Comparison of ENCODE assay signal across 11 cellular contexts in the genomic region with DNA sequence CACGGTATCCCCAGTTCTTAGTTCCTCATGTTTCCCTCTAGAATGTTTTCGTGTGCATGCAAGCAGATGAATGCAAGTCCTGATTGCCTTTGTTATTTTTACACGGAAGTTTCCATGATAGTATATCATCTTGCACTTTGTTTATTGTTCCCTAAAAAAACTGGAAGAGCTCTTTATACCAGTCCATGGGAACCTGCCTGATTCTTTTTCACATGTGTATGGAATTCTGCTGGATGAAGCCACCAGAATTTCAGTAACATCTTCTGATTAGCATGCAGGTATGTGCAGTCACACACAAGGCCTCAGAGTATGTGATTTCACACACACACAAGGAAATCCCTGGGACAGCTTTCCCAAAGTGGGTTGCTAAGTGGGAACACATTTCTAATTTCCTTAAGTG. TPM values are rescaled to one million over a fixed set of nuclear protein-coding genes. Genes with fewer than 3 reads are reported as not detected.
DNase-seq lines count a peak whose midpoint lies in the region; ATAC-seq and TF ChIP-seq lines count a peak whose summit lies in the region.
"Had no signal": no experiment of that assay in that cellular context is flagged by ENCODE, and none has a peak within 500 bp of the region (broad histone marks: within the 10 kb centered on the region; RNA-seq: fewer than 3 reads in every experiment).

No MANE protein-coding gene starts in this region.

- H3K9me3 ChIP-seq in hepatocyte (ENCODE audit: low read depth) = no peaks in the 10 kb centered on the region

- 72% methylated on average over 3 of the region's 3 CpGs for WGBS in hepatocyte (ENCODE audit: low lambda C conversion rate, missing lambda C conversion rate)

- DNase-seq in Calu3 (no peak), hepatocyte (ENCODE audit: low spot score) (no peak), foreskin keratinocyte (no peak), NCI-H2081 (lab: John Stamatoyannopoulos, UW) (no peak)
- no peak for DNase-seq in activated CD4-positive, alpha-beta T cell treated with anti-CD3 and anti-CD28 coated beads, Interleukin-2, amount 50 U/mL, for 1 hour
- DNase-seq: NCI-H146 had no signal

- H3K9me3 Mint-ChIP-seq in Calu3 (ENCODE audit: low read depth, unreplicated experiment) = no peaks in the 10 kb centered on the region
- H3K9me3 Mint-ChIP-seq in stimulated activated memory B cell treated with anti-CD40 and anti-IgM and Interleukin-4, amounts not matched to agents 10 μg/mL and 1 μg/mL and 100 μg/mL, for 72 hours = no peaks in the 10 kb centered on the region
- H3K9me3 Mint-ChIP-seq: dendritic cell treated with granulocyte-macrophage colony-stimulating factor and Interleukin-4, amounts not matched to agents 40 ng/mL and 50 ng/mL, for 4 days; stimulated activated naive CD8-positive, alpha-beta T cell treated with anti-CD3 and anti-CD28 coated beads, Interleukin-15, Interleukin-2, amounts not matched to agents 100 ng/mL and 50 ng/mL, for 24 hours had no signal

- TF ChIP-seq CTCF in Calu3 (IDR thresholded peaks at IDR 0.05; ENCODE audit: unreplicated experiment) = no peak
- TF ChIP-seq CTCF in VCaP (conservative IDR thresholded peaks at IDR 0.05) = no peak
- no peak for TF ChIP-seq CTCF in hepatocyte (IDR thresholded peaks at IDR 0.05; ENCODE audit: poor library complexity)
- no peak for TF ChIP-seq CTCF in foreskin keratinocyte (conservative IDR thresholded peaks at IDR 0.05)

- ATAC-seq in stimulated activated memory B cell treated with anti-CD40 and anti-IgM and Interleukin-4, amounts not matched to agents 10 μg/mL and 1 μg/mL and 100 μg/mL, for 72 hours = no peak
- no peak for ATAC-seq in foreskin keratinocyte

- H3K4me1 ChIP-seq in hepatocyte (ENCODE audit: insufficient read depth) (peaks cover 18% of the 10 kb centered on the region), foreskin keratinocyte (peaks cover 4% of the 10 kb centered on the region)

- H4K20me1 ChIP-seq in hepatocyte (ENCODE audit: insufficient read depth, poor library complexity, severe bottlenecking) = no peaks in the 10 kb centered on the region

- H2AFZ ChIP-seq in hepatocyte = no peak overlapping the region

- no peak overlapping the region for H3K4me3 ChIP-seq in hepatocyte

- no peaks in the 10 kb centered on the region for H3K9me2 ChIP-seq in hepatocyte (replicated peaks; ENCODE audit: insufficient read depth)

- CTCF ChIA-PET in Calu3 (lab: Charles Lee) = interaction anchor here (0.6 kb wide), 1 partner anchor 1163 kb away, joined by 3 read pairs; no protein-coding TSS in a partner anchor

- H3K36me3 Mint-ChIP-seq in Calu3 (ENCODE audit: insufficient read depth, unreplicated experiment) = peaks cover 100% of the 10 kb centered on the region
- no peaks in the 10 kb centered on the region for H3K36me3 Mint-ChIP-seq in stimulated activated memory B cell treated with anti-CD40 and anti-IgM and Interleukin-4, amounts not matched to agents 10 μg/mL and 1 μg/mL and 100 μg/mL, for 72 hours

- no TSS peak for BruUV-seq in Calu3 (replicated peaks; lab: Mats Ljungman, UMichigan)

- peaks cover 15% of the 10 kb centered on the region for H3K4me1 Mint-ChIP-seq in Calu3 (ENCODE audit: low read depth, unreplicated experiment)
- H3K4me1 Mint-ChIP-seq in stimulated activated memory B cell treated with anti-CD40 and anti-IgM and Interleukin-4, amounts not matched to agents 10 μg/mL and 1 μg/mL and 100 μg/mL, for 72 hours = peaks cover 4% of the 10 kb centered on the region

- H3K36me3 ChIP-seq in hepatocyte (replicated peaks; ENCODE audit: insufficient read depth, low read depth) = no peaks in the 10 kb centered on the region

- peak overlapping the region; percentile 54 for H3K4me2 ChIP-seq in hepatocyte

- H3K27ac ChIP-seq in VCaP (peak overlapping the region; percentile 98), hepatocyte (peak overlapping the region; percentile 90), foreskin keratinocyte (no peak overlapping the region)

- H3K27me3 Mint-ChIP-seq in Calu3 (ENCODE audit: unreplicated experiment) = no peaks in the 10 kb centered on the region
- H3K27me3 Mint-ChIP-seq in stimulated activated memory B cell treated with anti-CD40 and anti-IgM and Interleukin-4, amounts not matched to agents 10 μg/mL and 1 μg/mL and 100 μg/mL, for 72 hours = peaks cover 8% of the 10 kb centered on the region

- intact Hi-C loops in Calu3 (cut with micrococcal nuclease; ENCODE audit: unreplicated experiment) = no loop called here

- peaks cover 3% of the 10 kb centered on the region for H3K27me3 ChIP-seq in hepatocyte
- no peaks in the 10 kb centered on the region for H3K27me3 ChIP-seq in foreskin keratinocyte

- no peaks in the 10 kb centered on the region for H3K79me2 ChIP-seq in hepatocyte

- H3K27ac Mint-ChIP-seq in Calu3 (ENCODE audit: unreplicated experiment) = peak overlapping the region; percentile 83
- H3K27ac Mint-ChIP-seq in stimulated activated memory B cell treated with anti-CD40 and anti-IgM and Interleukin-4, amounts not matched to agents 10 μg/mL and 1 μg/mL and 100 μg/mL, for 72 hours = peak overlapping the region; percentile 66
- H3K27ac Mint-ChIP-seq: stimulated activated naive CD8-positive, alpha-beta T cell treated with anti-CD3 and anti-CD28 coated beads, Interleukin-15, Interleukin-2, amounts not matched to agents 100 ng/mL and 50 ng/mL, for 24 hours had no signal

- no peak overlapping the region for H3K4me3 Mint-ChIP-seq in Calu3 (ENCODE audit: low read depth, unreplicated experiment)
- H3K4me3 Mint-ChIP-seq in stimulated activated memory B cell treated with anti-CD40 and anti-IgM and Interleukin-4, amounts not matched to agents 10 μg/mL and 1 μg/mL and 100 μg/mL, for 72 hours = no peak overlapping the region
- H3K4me3 Mint-ChIP-seq: stimulated activated naive CD8-positive, alpha-beta T cell treated with anti-CD3 and anti-CD28 coated beads, Interleukin-15, Interleukin-2, amounts not matched to agents 100 ng/mL and 50 ng/mL, for 24 hours had no signal

RNA-seq across cellular contexts. Expression of gene LRRK1, which starts 16.0 kb away (rescaled TPM):
- 20.1 and 21.3 TPM in 2 replicates for total RNA-seq in Calu3 (2022)
- 2.1 and 2.6 TPM in 2 replicates for total RNA-seq in hepatocyte
- 2.1 and 2.7 TPM in 2 replicates for polyA plus RNA-seq in hepatocyte
- total RNA-seq in foreskin keratinocyte = 13.5 and 13.7 TPM in 2 replicates
- polyA plus RNA-seq in foreskin keratinocyte = 6.8 and 6.9 TPM in 2 replicates

RNA-seq across cellular contexts. Expression of gene ALDH1A3, which starts 23.6 kb away (rescaled TPM):
- total RNA-seq in Calu3 (2022) (666 and 983 TPM in 2 replicates), hepatocyte (11.7 and 20.5 TPM in 2 replicates), foreskin keratinocyte (134 and 232 TPM in 2 replicates)
- polyA plus RNA-seq in hepatocyte (4.9 and 6.8 TPM in 2 replicates), foreskin keratinocyte (62.7 and 92.3 TPM in 2 replicates)
- total RNA-seq: T-helper 2 cell treated with Interferon-gamma antibody and Interleukin-4, amounts not matched to agents 100 ng/mL and 5 ng/mL, for 36 hours had no signal
